In genomic region chr9:104144336-104144735, GRCh38 we compare ENCODE assay signal across 22 cellular contexts. TPM values are rescaled to one million over a fixed set of nuclear protein-coding genes. Genes with fewer than 3 reads are reported as not detected.
A peak's percentile ranks its signal among the peaks of the same experiment; 100 is the strongest.
DNase-seq lines count a peak whose midpoint lies in the region; ATAC-seq and TF ChIP-seq lines count a peak whose summit lies in the region.
"Had no signal": no experiment of that assay in that cellular context is flagged by ENCODE, and none has a peak within 500 bp of the region (broad histone marks: within the 10 kb centered on the region; RNA-seq: fewer than 3 reads in every experiment).

No MANE protein-coding gene starts in this region.

- TF ChIP-seq CTCF in MCF 10A (IDR thresholded peaks at IDR 0.05; ENCODE audit: unreplicated experiment) = no peak
- no peak for TF ChIP-seq CTCF in breast epithelium (IDR thresholded peaks at IDR 0.05)
- TF ChIP-seq CTCF in PC-3 (conservative IDR thresholded peaks at IDR 0.05; ENCODE audit: low read depth, low read length) = no peak
- no peak for TF ChIP-seq CTCF in choroid plexus epithelial cell (conservative IDR thresholded peaks at IDR 0.05; ENCODE audit: low read depth, low read length)
- no peak for TF ChIP-seq CTCF in left ventricle myocardium inferior (IDR thresholded peaks at IDR 0.05; ENCODE audit: borderline replicate concordance)

- no peak overlapping the region for H3K4me3 Mint-ChIP-seq in MCF 10A (ENCODE audit: unreplicated experiment)
- H3K4me3 Mint-ChIP-seq in stimulated activated memory B cell treated with anti-CD40 and anti-IgM and Interleukin-4, amounts not matched to agents 10 μg/mL and 1 μg/mL and 100 μg/mL, for 72 hours = no peak overlapping the region
- H3K4me3 Mint-ChIP-seq: B cell, CD14-positive monocyte, GM23338 had no signal

- H3K4me1 ChIP-seq in breast epithelium (no peaks in the 10 kb centered on the region), PC-3 (ENCODE audit: insufficient read depth, low read length) (no peaks in the 10 kb centered on the region), left ventricle myocardium inferior (no peaks in the 10 kb centered on the region)
- H3K4me1 ChIP-seq: SJSA1 had no signal

- no peaks in the 10 kb centered on the region for H3K36me3 ChIP-seq in breast epithelium
- H3K36me3 ChIP-seq in PC-3 (ENCODE audit: low read depth, low read length) = peaks cover 3% of the 10 kb centered on the region; the same call in 1 of the 2 replicates
- peaks cover 19% of the 10 kb centered on the region for H3K36me3 ChIP-seq in left ventricle myocardium inferior

- H3K36me3 Mint-ChIP-seq in MCF 10A (ENCODE audit: insufficient read depth, unreplicated experiment) = no peaks in the 10 kb centered on the region
- peaks cover 23% of the 10 kb centered on the region for H3K36me3 Mint-ChIP-seq in stimulated activated memory B cell treated with anti-CD40 and anti-IgM and Interleukin-4, amounts not matched to agents 10 μg/mL and 1 μg/mL and 100 μg/mL, for 72 hours

- TF ChIP-seq POLR2A in breast epithelium (IDR thresholded peaks at IDR 0.05) = no peak

- no peaks in the 10 kb centered on the region for H3K9me3 Mint-ChIP-seq in MCF 10A (ENCODE audit: unreplicated experiment)
- no peaks in the 10 kb centered on the region for H3K9me3 Mint-ChIP-seq in stimulated activated memory B cell treated with anti-CD40 and anti-IgM and Interleukin-4, amounts not matched to agents 10 μg/mL and 1 μg/mL and 100 μg/mL, for 72 hours
- H3K9me3 Mint-ChIP-seq: CD14-positive monocyte, GM23338 had no signal

- no peaks in the 10 kb centered on the region for H3K27me3 ChIP-seq in breast epithelium
- no peaks in the 10 kb centered on the region for H3K27me3 ChIP-seq in PC-3 (ENCODE audit: low read length)
- no peaks in the 10 kb centered on the region for H3K27me3 ChIP-seq in left ventricle myocardium inferior (ENCODE audit: low read depth)
- H3K27me3 ChIP-seq: SJSA1 had no signal

- no peaks in the 10 kb centered on the region for H3F3A ChIP-seq in PC-3 (ENCODE audit: low read length, unreplicated experiment)

- no peaks in the 10 kb centered on the region for H4K20me1 ChIP-seq in PC-3 (ENCODE audit: low read length)

- no peaks in the 10 kb centered on the region for H3K27me3 Mint-ChIP-seq in MCF 10A (ENCODE audit: insufficient read depth, unreplicated experiment)
- no peaks in the 10 kb centered on the region for H3K27me3 Mint-ChIP-seq in stimulated activated memory B cell treated with anti-CD40 and anti-IgM and Interleukin-4, amounts not matched to agents 10 μg/mL and 1 μg/mL and 100 μg/mL, for 72 hours
- H3K27me3 Mint-ChIP-seq: B cell had no signal

- ATAC-seq in PC-3 = no peak
- ATAC-seq in stimulated activated memory B cell treated with anti-CD40 and anti-IgM and Interleukin-4, amounts not matched to agents 10 μg/mL and 1 μg/mL and 100 μg/mL, for 72 hours = peak; percentile 20
- no peak for ATAC-seq in HG02938 (IDR thresholded peaks at IDR 0.05; ENCODE audit: unreplicated experiment)
- ATAC-seq: GM23338, Right ventricle myocardium inferior had no signal

- no peaks in the 10 kb centered on the region for H3K9me2 ChIP-seq in PC-3 (replicated peaks; ENCODE audit: low read length)

- H3K9me3 ChIP-seq in breast epithelium (no peaks in the 10 kb centered on the region), PC-3 (ENCODE audit: low read length) (no peaks in the 10 kb centered on the region), left ventricle myocardium inferior (replicated peaks) (no peaks in the 10 kb centered on the region)
- H3K9me3 ChIP-seq: SJSA1 had no signal

- H3K4me1 Mint-ChIP-seq in MCF 10A (ENCODE audit: insufficient read depth, unreplicated experiment) = no peaks in the 10 kb centered on the region
- no peaks in the 10 kb centered on the region for H3K4me1 Mint-ChIP-seq in stimulated activated memory B cell treated with anti-CD40 and anti-IgM and Interleukin-4, amounts not matched to agents 10 μg/mL and 1 μg/mL and 100 μg/mL, for 72 hours
- H3K4me1 Mint-ChIP-seq: B cell, CD14-positive monocyte, GM23338 had no signal

- H3K79me2 ChIP-seq in PC-3 (ENCODE audit: low read length) = no peaks in the 10 kb centered on the region

- no peak overlapping the region for H2AFZ ChIP-seq in PC-3 (ENCODE audit: low read length)
- H2AFZ ChIP-seq: GM23338 had no signal

- POLR2A ChIA-PET in MCF 10A (lab: Yijun Ruan, JAX) (no interaction called here), PC-3 (lab: Charles Lee; ENCODE audit: unreplicated experiment) (no interaction called here)

- BruUV-seq in MCF 10A (replicated peaks; lab: Mats Ljungman, UMichigan) (no TSS peak), PC-3 (replicated peaks; lab: Mats Ljungman, UMichigan) (no TSS peak)

- no peak overlapping the region for H3K9ac ChIP-seq in PC-3 (ENCODE audit: low read length)

- intact Hi-C loops in MCF 10A (cut with micrococcal nuclease) = no loop called here
- intact Hi-C loops in breast epithelium (cut with DNase I; ENCODE audit: low total_unique reads) = no loop called here
- intact Hi-C loops in PC-3 (cut with micrococcal nuclease) = no loop called here
- intact Hi-C loops in left ventricle myocardium inferior (cut with micrococcal nuclease) = no loop called here

- no peak overlapping the region for H3K4me3 ChIP-seq in breast epithelium
- H3K4me3 ChIP-seq in PC-3 (ENCODE audit: low read length) = no peak overlapping the region
- H3K4me3 ChIP-seq in choroid plexus epithelial cell (ENCODE audit: low read depth, low read length) = no peak overlapping the region
- no peak overlapping the region for H3K4me3 ChIP-seq in left ventricle myocardium inferior
- H3K4me3 ChIP-seq: GM23338, SJSA1 had no signal

- CTCF ChIA-PET in MCF 10A (lab: Yijun Ruan, JAX) (no interaction called here), PC-3 (lab: Charles Lee) (no interaction called here)

- peak; percentile 17 for DNase-seq in MCF 10A (ENCODE audit: unreplicated experiment)
- no peak for DNase-seq in breast epithelium (ENCODE audit: low spot score in 2 of 2)
- DNase-seq in PC-3 = peak; percentile 50
- peak; percentile 5 for DNase-seq in choroid plexus epithelial cell (ENCODE audit: low read depth)
- no peak for DNase-seq in left ventricle myocardium inferior
- no peak for DNase-seq in COLO829 (ENCODE audit: low spot score)
- DNase-seq: COR-L47, DND-41, Kasumi-1, NCI-H1092, NCI-H1436, NCI-H187 treated with DMSO at 0.1 percent for 48 hours, NCI-H226, NCI-H510A treated with DMSO at 0.1 percent for 48 hours, NCI-H748 treated with DMSO at 0.1 percent for 48 hours had no signal

- no peak overlapping the region for H3K27ac Mint-ChIP-seq in MCF 10A (ENCODE audit: low read depth, unreplicated experiment)
- H3K27ac Mint-ChIP-seq in stimulated activated memory B cell treated with anti-CD40 and anti-IgM and Interleukin-4, amounts not matched to agents 10 μg/mL and 1 μg/mL and 100 μg/mL, for 72 hours = no peak overlapping the region
- H3K27ac Mint-ChIP-seq: B cell, GM23338 had no signal

- no peak overlapping the region for H3K27ac ChIP-seq in breast epithelium
- H3K27ac ChIP-seq in PC-3 (ENCODE audit: low read length) = no peak overlapping the region
- no peak overlapping the region for H3K27ac ChIP-seq in left ventricle myocardium inferior (replicated peaks)
- H3K27ac ChIP-seq: SJSA1 had no signal

- H3K4me2 ChIP-seq in PC-3 (ENCODE audit: low read length) = no peak overlapping the region
- H3K4me2 ChIP-seq: GM23338 had no signal

RNA-seq across cellular contexts. Expression of gene SMC2, which starts 50.2 kb away (rescaled TPM):
- total RNA-seq in MCF 10A (2022) (13.7 and 23.1 TPM in 2 replicates), breast epithelium (10 to 100 TPM in 1 of 3 donors, 1 to 10 TPM in 2; 6.6 to 12.3 (median 9.8) TPM), PC-3 (2014; rRNA removed) (19.2 and 20.7 TPM in 2 replicates), left ventricle myocardium inferior (9.7 TPM)

Comparison
In these comparisons a context has a peak if more than half of its experiments do, and no peak if none do; other contexts are left out.
1. DNase-seq: peak in MCF 10A (single experiment), PC-3 (single experiment) and choroid plexus epithelial cell (single experiment); none in breast epithelium (0 of 2), left ventricle myocardium inferior (single experiment) and COLO829 (single experiment).